In the genomic region with DNA sequence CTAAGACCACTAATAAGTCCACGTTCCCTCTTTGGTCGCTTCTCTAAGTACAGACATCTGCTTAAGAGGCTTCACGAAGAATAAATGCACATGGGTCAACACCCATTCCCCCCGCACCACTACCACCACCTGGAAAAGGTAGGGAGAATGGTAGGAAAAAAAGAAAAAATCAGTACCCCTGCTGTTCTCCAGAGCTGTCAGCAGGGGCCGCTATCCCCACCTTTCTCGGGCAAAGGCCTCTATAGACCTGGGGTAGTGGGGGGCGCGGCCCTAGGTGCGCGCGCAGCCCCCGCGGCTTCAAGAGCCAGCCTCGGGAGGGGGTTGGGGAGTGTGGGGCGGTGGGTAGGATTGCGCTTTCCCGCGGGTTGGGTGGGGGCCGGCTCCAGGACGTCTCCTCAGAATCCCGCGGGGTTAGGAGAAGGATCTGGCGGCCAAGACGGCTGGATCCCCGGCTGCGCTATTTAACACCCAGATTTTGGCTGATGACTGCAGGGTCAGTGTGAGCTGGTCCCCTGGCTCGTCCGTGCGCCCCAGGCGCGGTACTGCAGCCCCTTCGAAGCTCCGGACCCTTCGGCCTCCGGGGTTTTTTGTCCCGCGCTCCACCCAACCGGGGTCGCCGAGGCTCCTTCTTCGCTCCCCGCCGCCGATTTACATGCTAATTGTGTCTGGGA, we compare ENCODE assay signal across 8 cellular contexts. TPM values are rescaled to one million over a fixed set of nuclear protein-coding genes. Genes with fewer than 3 reads are reported as not detected.
A peak's percentile ranks its signal among the peaks of the same experiment; 100 is the strongest.
DNase-seq lines count a peak whose midpoint lies in the region; ATAC-seq and TF ChIP-seq lines count a peak whose summit lies in the region.

No MANE protein-coding gene starts in this region.

- H3K9me3 Mint-ChIP-seq in GM23338 (no peaks in the 10 kb centered on the region; the same call in 2 of the 3 replicates), neural crest cell (no peaks in the 10 kb centered on the region)
- H3K9me3 Mint-ChIP-seq in activated T-cell treated with anti-CD3 and anti-CD28 coated beads, Interleukin-2, amount 50 U/mL, for 24 hours, result no peaks in the 10 kb centered on the region

- DNase-seq in NOMO-1 treated with DMSO at 0.1 percent for 48 hours (lab: John Stamatoyannopoulos, UW; ENCODE audit: unreplicated experiment) (peak; percentile 18), NOMO-1 treated with dmso at 0.1 percent for 144 hours (lab: John Stamatoyannopoulos, UW; ENCODE audit: unreplicated experiment) (no peak), GM23338 (ENCODE audit: low spot score) (peak; percentile 93), foreskin melanocyte (peak; percentile 42), neural crest cell (ENCODE audit: low read depth, low spot score) (peak; percentile 81), NCI-H1105 (lab: John Stamatoyannopoulos, UW) (no peak)
- DNase-seq in activated T-cell treated with anti-CD3 and anti-CD28 coated beads, Interleukin-2, amount 50 U/mL, for 24 hours, result peak; percentile 52

- peak; percentile 41 for ATAC-seq in GM23338

- peak overlapping the region; percentile 98 for H3K4me3 ChIP-seq in GM23338

- H3K4me1 Mint-ChIP-seq in GM23338 (peaks cover 23% of the 10 kb centered on the region), neural crest cell (peaks cover 27% of the 10 kb centered on the region)
- peaks cover 29% of the 10 kb centered on the region for H3K4me1 Mint-ChIP-seq in activated T-cell treated with anti-CD3 and anti-CD28 coated beads, Interleukin-2, amount 50 U/mL, for 24 hours (ENCODE audit: low read depth)

- H3K9me2 ChIP-seq in GM23338 (ENCODE audit: insufficient read depth), result no peaks in the 10 kb centered on the region

- TF ChIP-seq CTCF in GM23338 (conservative IDR thresholded peaks at IDR 0.05; ENCODE audit: low read depth in 2 of 2) (peak; percentile 91 to 95), LNCAP (IDR thresholded peaks at IDR 0.05) (peak; percentile 53; the same call in 1 of the 2 replicates), neural crest cell (conservative IDR thresholded peaks at IDR 0.05) (peak; percentile 93)

- no peaks in the 10 kb centered on the region for H3K27me3 ChIP-seq in GM23338 (ENCODE audit: insufficient read depth)

- H3K27me3 Mint-ChIP-seq in GM23338 (ENCODE audit: insufficient read depth, low read depth, poor library complexity) (peaks cover 20% of the 10 kb centered on the region), neural crest cell (ENCODE audit: low read depth) (peaks cover 45% of the 10 kb centered on the region)
- H3K27me3 Mint-ChIP-seq in activated T-cell treated with anti-CD3 and anti-CD28 coated beads, Interleukin-2, amount 50 U/mL, for 24 hours, result peaks cover 89% of the 10 kb centered on the region

- H3K4me2 ChIP-seq in GM23338, result peak overlapping the region; percentile 90

- H3F3A ChIP-seq in GM23338 (replicated peaks; ENCODE audit: low read depth), result peaks cover 4% of the 10 kb centered on the region; the same call in 1 of the 2 replicates

- H3K4me3 Mint-ChIP-seq in GM23338 (peak overlapping the region; percentile 99), neural crest cell (peak overlapping the region; percentile 99)
- H3K4me3 Mint-ChIP-seq in activated T-cell treated with anti-CD3 and anti-CD28 coated beads, Interleukin-2, amount 50 U/mL, for 24 hours, result peak overlapping the region; percentile 18

- H3K36me3 Mint-ChIP-seq in GM23338 (ENCODE audit: low read depth) (peaks cover 31% of the 10 kb centered on the region), neural crest cell (ENCODE audit: low read depth) (no peaks in the 10 kb centered on the region)
- no peaks in the 10 kb centered on the region for H3K36me3 Mint-ChIP-seq in activated T-cell treated with anti-CD3 and anti-CD28 coated beads, Interleukin-2, amount 50 U/mL, for 24 hours (ENCODE audit: low read depth)

- H3K36me3 ChIP-seq in GM23338 (ENCODE audit: insufficient read depth), result no peaks in the 10 kb centered on the region; the same call in 1 of the 2 replicates

- H3K27ac Mint-ChIP-seq in GM23338 (peak overlapping the region; percentile 98; the same call in 1 of the 2 replicates), neural crest cell (ENCODE audit: unreplicated experiment) (no peak overlapping the region)
- no peak overlapping the region for H3K27ac Mint-ChIP-seq in activated T-cell treated with anti-CD3 and anti-CD28 coated beads, Interleukin-2, amount 50 U/mL, for 24 hours

- peaks cover 45% of the 10 kb centered on the region for H3K79me2 ChIP-seq in GM23338 (replicated peaks; ENCODE audit: insufficient read depth)

- H3K4me1 ChIP-seq in GM23338 (ENCODE audit: insufficient read depth), result peaks cover 23% of the 10 kb centered on the region

- H4K20me1 ChIP-seq in GM23338 (replicated peaks; ENCODE audit: insufficient read depth), result peaks cover 10% of the 10 kb centered on the region

- peak overlapping the region; percentile 4; the same call in 1 of the 2 replicates for H2AFZ ChIP-seq in GM23338

- H3K27ac ChIP-seq in GM23338 (ENCODE audit: low read depth), result peak overlapping the region; percentile 95

TF ChIP-seq in GM23338, 12 proteins besides CTCF, POLR2A, EP300 and RAD21:
- TF ChIP-seq EZH2phosphoT487 (IDR thresholded peaks at IDR 0.05; ENCODE audit: unreplicated experiment), result no peak
- peak; percentile 39 for TF ChIP-seq POLR2AphosphoS5 (IDR thresholded peaks at IDR 0.05; ENCODE audit: low read depth)
TF ChIP-seq in GM23338: peak in this region for 1.

RNA-seq across cellular contexts. Expression of a gene that starts 1.6 kb away (rescaled TPM):
- 355 and 400 TPM in 2 replicates for total RNA-seq in GM23338 (2014; rRNA removed; shearing (Covaris generic))
- polyA plus RNA-seq in GM23338 (2016; fragmentation: Nextera tagmentation; extraction: Ambion mirVana), result 220 and 233 TPM in 2 replicates
- 30.0 and 34.0 TPM in 2 replicates for total RNA-seq in neural crest cell

Comparison
In these comparisons a context has a peak if more than half of its experiments do, and no peak if none do; other contexts are left out.
1. DNase-seq: peak in NOMO-1 treated with DMSO at 0.1 percent for 48 hours (single experiment), GM23338 (single experiment), activated T-cell treated with anti-CD3 and anti-CD28 coated beads, Interleukin-2, amount 50 U/mL, for 24 hours (single experiment), foreskin melanocyte (single experiment) and neural crest cell (single experiment); none in NOMO-1 treated with dmso at 0.1 percent for 144 hours (single experiment) and NCI-H1105 (single experiment).
2. H3K4me3 Mint-ChIP-seq: peak in every context shown above with its lines; median percentile 99 in GM23338; 99 in neural crest cell; 18 in activated T-cell treated with anti-CD3 and anti-CD28 coated beads, Interleukin-2, amount 50 U/mL, for 24 hours.
3. RNA of a gene that starts 1.6 kb away (total RNA-seq): 355 to 400 TPM in GM23338; 30.0 to 34.0 TPM in neural crest cell; every median in the first group is over 10 times any median in the second.
4. Peak in every context shown above with its lines, with median percentiles within 50 percentile points of each other: CTCF ChIP-seq.